ENCODE assay signal across 1 cellular context in genomic region chr20:50401587-50402343, GRCh38.
TF ChIP-seq lines count a peak whose summit lies in the region.

No MANE protein-coding gene starts in this region.

TF ChIP-seq in IMR-90, 13 proteins besides CTCF, POLR2A, EP300 and RAD21 (continued from another document):
- TF ChIP-seq SMC3 (IDR thresholded peaks at IDR 0.05; ENCODE audit: low read depth, low read length) = no peak
- TF ChIP-seq BHLHE40 (IDR thresholded peaks at IDR 0.05; ENCODE audit: low read depth, low read length) = no peak
- TF ChIP-seq, protein P1, sequence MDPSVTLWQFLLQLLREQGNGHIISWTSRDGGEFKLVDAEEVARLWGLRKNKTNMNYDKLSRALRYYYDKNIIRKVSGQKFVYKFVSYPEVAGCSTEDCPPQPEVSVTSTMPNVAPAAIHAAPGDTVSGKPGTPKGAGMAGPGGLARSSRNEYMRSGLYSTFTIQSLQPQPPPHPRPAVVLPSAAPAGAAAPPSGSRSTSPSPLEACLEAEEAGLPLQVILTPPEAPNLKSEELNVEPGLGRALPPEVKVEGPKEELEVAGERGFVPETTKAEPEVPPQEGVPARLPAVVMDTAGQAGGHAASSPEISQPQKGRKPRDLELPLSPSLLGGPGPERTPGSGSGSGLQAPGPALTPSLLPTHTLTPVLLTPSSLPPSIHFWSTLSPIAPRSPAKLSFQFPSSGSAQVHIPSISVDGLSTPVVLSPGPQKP (IDR thresholded peaks at IDR 0.05; ENCODE audit: borderline replicate concordance, low read depth, low read length) = no peak
TF ChIP-seq in IMR-90: peak in this region for 0.
